Comparison of ENCODE assay signal across 23 cellular contexts in the genomic region with DNA sequence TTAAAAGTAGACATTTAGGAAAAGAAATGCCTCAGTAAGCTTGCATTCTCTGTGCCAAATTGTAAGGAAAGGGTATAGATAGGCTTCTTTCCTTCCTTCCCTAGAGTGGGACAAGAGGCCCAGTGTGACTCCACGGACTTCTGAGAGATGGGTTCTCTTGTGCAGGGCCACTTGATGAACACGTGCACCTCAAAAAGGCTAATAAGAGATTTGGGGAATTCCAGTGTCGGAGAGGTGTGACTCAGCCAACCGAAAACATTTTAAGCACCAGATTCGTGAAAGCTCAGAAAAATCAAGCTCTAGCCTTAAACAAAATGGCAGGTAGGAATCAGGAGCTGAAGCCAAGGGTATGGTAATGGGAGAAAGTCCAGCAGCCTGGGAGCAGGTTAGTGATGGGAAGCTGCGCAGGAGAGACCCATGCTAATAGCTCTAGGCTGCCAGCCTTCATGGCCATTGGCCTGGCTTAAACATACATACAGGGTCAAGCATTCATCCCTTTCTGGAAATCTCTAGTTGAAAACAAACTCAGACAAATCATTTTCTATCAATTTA. TPM values are rescaled to one million over a fixed set of nuclear protein-coding genes. Genes with fewer than 3 reads are reported as not detected.
A peak's percentile ranks its signal among the peaks of the same experiment; 100 is the strongest.
DNase-seq lines count a peak whose midpoint lies in the region; ATAC-seq, FAIRE-seq and TF ChIP-seq lines count a peak whose summit lies in the region.
"Had no signal": no experiment of that assay in that cellular context is flagged by ENCODE, and none has a peak within 500 bp of the region (broad histone marks: within the 10 kb centered on the region; RNA-seq: fewer than 3 reads in every experiment).

No MANE protein-coding gene starts in this region.

- H3K27me3 ChIP-seq in BLaER1 treated with 17β-estradiol and CSF1 and Interleukin-3, amounts not matched to agents 10 nM and 100 nM, result no peaks in the 10 kb centered on the region
- H3K27me3 ChIP-seq in GM12878 (replicated peaks in 1 of 2; ENCODE audit: control insufficient read depth in 2 of 2, insufficient read depth in 2 of 2, low read length in 1 of 2) (no peaks in the 10 kb centered on the region), left ventricle myocardium inferior (ENCODE audit: low read depth) (peaks cover 35% of the 10 kb centered on the region)

- ATAC-seq in GM12878 (peak; percentile 46; the same call in 2 of the 3 replicates), GM18511 (IDR thresholded peaks at IDR 0.05; ENCODE audit: unreplicated experiment) (no peak)
- ATAC-seq: A549 had no signal

- H3K4me1 ChIP-seq in BLaER1 treated with 17β-estradiol and CSF1 and Interleukin-3, amounts not matched to agents 10 nM and 100 nM, result peaks cover 0 to 21% (median 14%) of the 10 kb centered on the region in 10 experiments; a peak in 16 of 20 replicates
- H3K4me1 ChIP-seq in GM12878 (ENCODE audit: control insufficient read depth, insufficient read depth, low read length), result peaks cover 5% of the 10 kb centered on the region
- no peaks in the 10 kb centered on the region for H3K4me1 ChIP-seq in left ventricle myocardium inferior
- H3K4me1 ChIP-seq: A549 had no signal

- peak; percentile 72 for FAIRE-seq in GM12892 (lab: Jason Lieb, UNC)
- no peak for FAIRE-seq in GM12878 (lab: Jason Lieb, UNC)
- FAIRE-seq: A549, D721Med, GM18507, GM19239, H1 had no signal

- TF ChIP-seq CTCF in GM12878 (IDR thresholded peaks at IDR 0.05 in 2 of 3, conservative IDR thresholded peaks at IDR 0.05 in 1 of 3; ENCODE audit: control insufficient read depth in 2 of 3, extremely low read depth in 1 of 3, insufficient read depth in 1 of 3, low read depth in 3 of 3, low read length in 3 of 3) (no peak), left ventricle myocardium inferior (IDR thresholded peaks at IDR 0.05; ENCODE audit: borderline replicate concordance) (no peak)

- peak overlapping the region in 7 of 11 experiments; percentile 32 to 71 (median 59); a peak in 14 of 22 replicates for H3K4me2 ChIP-seq in BLaER1 treated with 17β-estradiol and CSF1 and Interleukin-3, amounts not matched to agents 10 nM and 100 nM
- H3K4me2 ChIP-seq in GM12878 (ENCODE audit: control insufficient read depth, insufficient read depth), result 0 out of 2 replicates have a peak overlapping the region, but pooled peaks have one; percentile 25
- H3K4me2 ChIP-seq: A549 had no signal

- TF ChIP-seq EP300 in GM12878 (IDR thresholded peaks at IDR 0.05; ENCODE audit: borderline replicate concordance in 1 of 2, control insufficient read depth in 1 of 2, low read depth in 2 of 2, low read length in 2 of 2), result no peak

- no peaks in the 10 kb centered on the region for H3K9me3 ChIP-seq in BLaER1 treated with 17β-estradiol and CSF1 and Interleukin-3, amounts not matched to agents 10 nM and 100 nM (replicated peaks in 1 of 11)
- no peaks in the 10 kb centered on the region for H3K9me3 ChIP-seq in GM12878 (replicated peaks; ENCODE audit: control insufficient read depth, insufficient read depth, low read length)
- no peaks in the 10 kb centered on the region for H3K9me3 ChIP-seq in left ventricle myocardium inferior (replicated peaks)
- H3K9me3 ChIP-seq: A549 had no signal

- H4K20me1 ChIP-seq in BLaER1 treated with 17β-estradiol and CSF1 and Interleukin-3, amounts not matched to agents 10 nM and 100 nM, result no peaks in the 10 kb centered on the region; a peak in 1 of 22 replicates
- H4K20me1 ChIP-seq in GM12878 (ENCODE audit: control insufficient read depth, insufficient read depth), result no peaks in the 10 kb centered on the region

- no peaks in the 10 kb centered on the region for H3K79me2 ChIP-seq in GM12878 (ENCODE audit: control insufficient read depth, insufficient read depth, low read length)

- DNase-seq in GM12892 (ENCODE audit: insufficient read length) (no peak), GM12878 (ENCODE audit: low read depth, low spot score) (no peak), left ventricle myocardium inferior (no peak)
- DNase-seq in stimulated activated CD4-positive, alpha-beta T cell treated with anti-CD3 and anti-CD28 coated beads, Interleukin-4, amount 100 ng/mL, for 24 hours, result no peak
- DNase-seq: 8988T; ACHN; CD4-positive, alpha-beta T cell; CD8-positive, alpha-beta memory T cell; DMS 273 treated with DMSO at 0.1 percent for 48 hours; DMS79; EL; GDM1; H7; HCEC 1CT had no signal

- SMC1A ChIA-PET in GM12878 (lab: Charles Lee; ENCODE audit: uncharacterized antibody, unreplicated experiment), result interaction anchor here (0.6 to 1.0 kb wide), 2 partner anchors 21 to 198 kb away, joined by 3 read pairs; no protein-coding TSS in a partner anchor

- in situ Hi-C loops in GM12878 (cut with MboI), result no loop called here

- TF ChIP-seq RAD21 in GM12878 (IDR thresholded peaks at IDR 0.05; ENCODE audit: insufficient read depth, low read depth, low read length), result no peak

- H3K36me3 ChIP-seq in BLaER1 treated with 17β-estradiol and CSF1 and Interleukin-3, amounts not matched to agents 10 nM and 100 nM, result no peaks in the 10 kb centered on the region
- H3K36me3 ChIP-seq in GM12878 (ENCODE audit: control insufficient read depth in 2 of 2, insufficient read depth in 2 of 2, low read length in 1 of 2) (no peaks in the 10 kb centered on the region), left ventricle myocardium inferior (no peaks in the 10 kb centered on the region)

- BruUV-seq in GM12878 (replicated peaks; lab: Mats Ljungman, UMichigan), result no TSS peak

- RAD21 ChIA-PET in GM12878 (lab: Charles Lee; ENCODE audit: unreplicated experiment), result interaction anchor here (0.7 kb wide), 1 partner anchor 101 kb away, joined by 3 read pairs; no protein-coding TSS in a partner anchor

- no peak overlapping the region for H3K4me3 ChIP-seq in BLaER1 treated with 17β-estradiol and CSF1 and Interleukin-3, amounts not matched to agents 10 nM and 100 nM
- H3K4me3 ChIP-seq in GM12878, result no peak overlapping the region
- H3K4me3 ChIP-seq in left ventricle myocardium inferior, result no peak overlapping the region
- H3K4me3 ChIP-seq: A549 had no signal

- H2AFZ ChIP-seq in GM12878 (ENCODE audit: control insufficient read depth, low read depth, low read length), result peak overlapping the region; percentile 39; the same call in 1 of the 2 replicates

- CTCF ChIA-PET in GM12878 (lab: Yijun Ruan, JAX), result interaction anchor here (1.3 to 1.7 kb wide), 3 partner anchors 12 to 116 kb away, joined by 4 to 5 read pairs (median 4); no protein-coding TSS in a partner anchor

- H3K27ac ChIP-seq in BLaER1 treated with 17β-estradiol and CSF1 and Interleukin-3, amounts not matched to agents 10 nM and 100 nM, result no peak overlapping the region
- H3K27ac ChIP-seq in GM12878 (ENCODE audit: control insufficient read depth, insufficient read depth) (no peak overlapping the region), left ventricle myocardium inferior (replicated peaks) (no peak overlapping the region)
- H3K27ac ChIP-seq: A549 had no signal

- TF ChIP-seq POLR2A in GM12892 (IDR thresholded peaks at IDR 0.05; ENCODE audit: low read depth, low read length) (no peak), GM12878 (IDR thresholded peaks at IDR 0.05; ENCODE audit: low read depth, low read length) (no peak)

- 31% methylated on average over 6 of the region's 6 CpGs for WGBS in GM12878 (ENCODE audit: insufficient coverage, insufficient replicate concordance, low lambda C conversion rate, missing lambda C conversion rate)

- intact Hi-C loops in GM12878 (cut with micrococcal nuclease; ENCODE audit: unreplicated experiment), result no loop called here
- intact Hi-C loops in left ventricle myocardium inferior (cut with micrococcal nuclease), result no loop called here

- POLR2A ChIA-PET in GM12878 (lab: Charles Lee), result interaction anchor here (1.5 kb wide), 1 partner anchor 29 kb away, joined by 4 read pairs; no protein-coding TSS in a partner anchor

- no peak overlapping the region for H3K9ac ChIP-seq in BLaER1 treated with 17β-estradiol and CSF1 and Interleukin-3, amounts not matched to agents 10 nM and 100 nM
- H3K9ac ChIP-seq in GM12878 (ENCODE audit: control insufficient read depth, insufficient read depth, low read length), result no peak overlapping the region

TF ChIP-seq in GM12878, 131 proteins besides CTCF, POLR2A, EP300 and RAD21 (continues in another document):
- TF ChIP-seq BHLHE40 (IDR thresholded peaks at IDR 0.05; ENCODE audit: borderline replicate concordance in 1 of 2, low read depth in 2 of 2, low read length in 1 of 2) (peak; percentile 46 to 52; a peak in 3 of 4 replicates), SUZ12 (IDR thresholded peaks at IDR 0.05; ENCODE audit: unreplicated experiment) (no peak), CREB1 (IDR thresholded peaks at IDR 0.05; ENCODE audit: low read depth) (peak; percentile 35; the same call in 1 of the 2 replicates), YY1 (IDR thresholded peaks at IDR 0.05; ENCODE audit: low read depth, low read length) (peak; percentile 63), JUNB (IDR thresholded peaks at IDR 0.05) (peak; percentile 25)

RNA-seq across cellular contexts. Expression of a gene that starts 56.2 kb away (rescaled TPM):
- polyA plus RNA-seq in GM12892 (2012; ENCODE audit: missing spikeins), result 6.8 TPM
- 23.1 and 26.4 TPM in 2 replicates for total RNA-seq in GM12878 (2013; cell fraction: nucleolus; rRNA removed)
- total RNA-seq in GM12878 (2014; rRNA removed), result 1.6 and 2.1 TPM in 2 replicates
- 1.2 TPM in 2 replicates for total RNA-seq in GM12878 (2014; rRNA removed; fragmentation: Illumina TruSeq; extraction: Trizol)
- total RNA-seq in GM12878 (2021), result 1.6 and 1.7 TPM in 2 replicates
- 1.4 TPM for polyA plus RNA-seq in GM12878 (2011; ENCODE audit: low read depth)
- polyA plus RNA-seq in GM12878 (2011; rRNA removed), result 0.11 and 0.12 TPM in 2 replicates
- 0.01 and 0.03 TPM in 2 replicates for polyA plus RNA-seq in GM12878 (2011; cell fraction: cytosol; rRNA removed)
- 0.03 and 0.09 TPM in 2 replicates for polyA plus RNA-seq in GM12878 (2011; cell fraction: nucleus; rRNA removed)
- polyA plus RNA-seq in GM12878 (2012), result 0.81 and 1.7 TPM in 2 replicates
- polyA plus RNA-seq in GM12878 (2014; fragmentation: Illumina TruSeq; extraction: Trizol), result 0.82 and 1.3 TPM in 2 replicates
- under 1 TPM; 0.03 to 0.20 TPM for polyA plus RNA-seq in GM12878 (2014; fragmentation: Nextera tagmentation; extraction: Ambion mirVana)
- polyA plus RNA-seq in GM12878 (2014; rRNA removed), result 0.61 and 0.72 TPM in 2 replicates
- 1 to 10 TPM; 1.5 to 1.6 TPM for polyA plus RNA-seq in GM12878 (2016; fragmentation: Nextera tagmentation; extraction: Ambion mirVana)
- polyA minus RNA-seq in GM12878 (2011; rRNA and poly(A)+ RNA removed), result 0.07 and 0.31 TPM in 2 replicates
- 0.21 TPM in 1 of 2 replicates, not detected in the other for polyA minus RNA-seq in GM12878 (2011; cell fraction: cytosol; rRNA and poly(A)+ RNA removed)
- 0.10 and 0.24 TPM in 2 replicates for polyA minus RNA-seq in GM12878 (2011; cell fraction: nucleus; rRNA and poly(A)+ RNA removed)
- total RNA-seq in left ventricle myocardium inferior, result 2.8 TPM
- total RNA-seq: CD4-positive, alpha-beta T cell had no signal
- polyA plus RNA-seq: BJ; CD14-positive monocyte; CD8-positive, alpha-beta memory T cell had no signal
